Comparison of ENCODE assay signal across 8 cellular contexts in genomic region chr3:108124337-108125150, GRCh38. TPM values are rescaled to one million over a fixed set of nuclear protein-coding genes. Genes with fewer than 3 reads are reported as not detected.
DNase-seq lines count a peak whose midpoint lies in the region; ATAC-seq and TF ChIP-seq lines count a peak whose summit lies in the region.

No MANE protein-coding gene starts in this region.

- H3K9ac ChIP-seq in BLaER1 (peak overlapping the region; percentile 95), smooth muscle cell (ENCODE audit: low read depth) (no peak overlapping the region)

- no peaks in the 10 kb centered on the region for H3K4me1 Mint-ChIP-seq in osteocyte (ENCODE audit: unreplicated experiment)

- H3K9me3 Mint-ChIP-seq in osteocyte (ENCODE audit: unreplicated experiment): peaks cover under 1% of the 10 kb centered on the region

- H2AFZ ChIP-seq in smooth muscle cell (ENCODE audit: low read depth): peak overlapping the region; percentile 42

- H4K20me1 ChIP-seq in BLaER1 (no peaks in the 10 kb centered on the region), smooth muscle cell (ENCODE audit: low read depth) (no peaks in the 10 kb centered on the region)

- no peaks in the 10 kb centered on the region for H3K36me3 Mint-ChIP-seq in osteocyte (ENCODE audit: unreplicated experiment)

- no peaks in the 10 kb centered on the region for H3K9me3 ChIP-seq in BLaER1
- H3K9me3 ChIP-seq in smooth muscle cell (replicated peaks; ENCODE audit: low read depth): no peaks in the 10 kb centered on the region

- H3K27me3 Mint-ChIP-seq in osteocyte (ENCODE audit: unreplicated experiment): peaks cover 10% of the 10 kb centered on the region

- H3K27ac ChIP-seq in BLaER1 (peak overlapping the region; percentile 99), cingulate gyrus (ENCODE audit: low read depth, low read length) (peak overlapping the region; percentile 21), smooth muscle cell (ENCODE audit: low read depth) (no peak overlapping the region)

- H3K79me2 ChIP-seq in smooth muscle cell (ENCODE audit: low read depth): no peaks in the 10 kb centered on the region

- no peaks in the 10 kb centered on the region for H3K36me3 ChIP-seq in BLaER1
- H3K36me3 ChIP-seq in smooth muscle cell (ENCODE audit: low read depth): no peaks in the 10 kb centered on the region

- H3K4me2 ChIP-seq in BLaER1 (peak overlapping the region; percentile 94), smooth muscle cell (no peak overlapping the region)

- peak overlapping the region; percentile 68 for H3K4me3 ChIP-seq in BLaER1
- no peak overlapping the region for H3K4me3 ChIP-seq in smooth muscle cell

- peaks cover 52% of the 10 kb centered on the region for H3K4me1 ChIP-seq in BLaER1
- peaks cover 5% of the 10 kb centered on the region for H3K4me1 ChIP-seq in smooth muscle cell (ENCODE audit: low read depth)

- DNase-seq in T-helper 22 cell (ENCODE audit: low read depth) (peak; percentile 53), smooth muscle cell (lab: John Stamatoyannopoulos, UW; ENCODE audit: unreplicated experiment) (no peak), osteocyte (ENCODE audit: extremely low spot score, unreplicated experiment) (no peak), SHP77 (lab: John Stamatoyannopoulos, UW) (no peak)

- TF ChIP-seq CTCF in smooth muscle cell (IDR thresholded peaks at IDR 0.05; ENCODE audit: borderline replicate concordance, insufficient read depth, poor library complexity, severe bottlenecking) (no peak), osteocyte (IDR thresholded peaks at IDR 0.05) (no peak)

- H3K27me3 ChIP-seq in BLaER1 (no peaks in the 10 kb centered on the region), smooth muscle cell (ENCODE audit: low read depth) (no peaks in the 10 kb centered on the region)

- no peak overlapping the region for H3K4me3 Mint-ChIP-seq in osteocyte (ENCODE audit: unreplicated experiment)

- no peaks in the 10 kb centered on the region for H3F3A ChIP-seq in smooth muscle cell (ENCODE audit: low read depth)

- WGBS in smooth muscle cell (ENCODE audit: low lambda C conversion rate): 75% methylated on average over 10 of the region's 10 CpGs

- ATAC-seq in GM19395 (IDR thresholded peaks at IDR 0.05; ENCODE audit: unreplicated experiment): peak; percentile 86
- peak; percentile 79 for ATAC-seq in HG03460 (IDR thresholded peaks at IDR 0.05; ENCODE audit: unreplicated experiment)

- H3K27ac Mint-ChIP-seq in osteocyte (ENCODE audit: unreplicated experiment): no peak overlapping the region

RNA-seq across cellular contexts. Expression of gene CD47, which starts 33.7 kb away (rescaled TPM):
- total RNA-seq in smooth muscle cell (81.8 and 95.6 TPM in 2 replicates), osteocyte (44.8 and 51.2 TPM in 2 replicates)
- 47.1 and 89.8 TPM in 2 replicates for polyA plus RNA-seq in smooth muscle cell
